ENCODE assay signal across 8 cellular contexts in the genomic region with DNA sequence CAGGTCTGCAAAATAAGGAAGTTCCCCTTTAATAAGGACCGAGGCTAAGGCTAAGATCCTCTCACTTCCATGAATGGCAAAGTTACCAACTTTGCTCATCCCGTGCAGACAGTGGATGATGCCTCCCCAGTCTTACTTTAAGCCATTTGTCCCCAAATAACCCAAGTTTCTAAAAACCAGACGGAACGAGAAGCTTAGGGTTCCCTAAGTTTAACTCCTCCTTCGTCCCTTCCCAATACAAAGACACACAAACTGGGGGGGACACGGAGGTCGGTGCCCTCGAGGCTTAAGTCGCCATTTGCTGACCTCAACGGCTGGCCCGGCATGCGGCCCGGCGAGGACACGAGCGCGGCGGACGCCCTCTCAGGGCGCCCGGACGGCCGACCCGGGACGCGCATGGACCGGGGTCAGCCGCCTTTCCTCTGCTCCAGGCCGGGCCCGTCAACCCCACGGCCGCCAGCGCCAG. TPM values are rescaled to one million over a fixed set of nuclear protein-coding genes. Genes with fewer than 3 reads are reported as not detected.
A peak's percentile ranks its signal among the peaks of the same experiment; 100 is the strongest.
DNase-seq lines count a peak whose midpoint lies in the region; FAIRE-seq and TF ChIP-seq lines count a peak whose summit lies in the region.

No MANE protein-coding gene starts in this region.

- H4K20me1 ChIP-seq in Karpas-422 (ENCODE audit: insufficient read depth, low read depth, low read length) (no peaks in the 10 kb centered on the region), endothelial cell of umbilical vein (replicated peaks; ENCODE audit: control insufficient read depth, extremely low read depth, insufficient read depth, low read length) (no peaks in the 10 kb centered on the region)

- H3K27me3 Mint-ChIP-seq in mesothelial cell of epicardium (ENCODE audit: low read depth) (no peaks in the 10 kb centered on the region), type B pancreatic cell (no peaks in the 10 kb centered on the region)

- intact Hi-C loops in endothelial cell of umbilical vein (cut with micrococcal nuclease) = loop anchor here (1.0 to 10.0 kb wide), 6 partner anchors 79 to 729 kb away; partner anchors contain the start of genes EPM2A, RAB32 and SHPRH

- FAIRE-seq in endothelial cell of umbilical vein (lab: Jason Lieb, UNC) = no peak

- H2AFZ ChIP-seq in Karpas-422 (ENCODE audit: low read length) (no peak overlapping the region), endothelial cell of umbilical vein (ENCODE audit: low read depth, low read length) (peak overlapping the region; percentile 28)

- peaks cover 49% of the 10 kb centered on the region for H3K4me1 ChIP-seq in Karpas-422 (ENCODE audit: low read length)
- H3K4me1 ChIP-seq in endothelial cell of umbilical vein (ENCODE audit: control insufficient read depth, extremely low read depth, insufficient read depth, low read length) = peaks cover 28% of the 10 kb centered on the region

- no peaks in the 10 kb centered on the region for H3K9me3 ChIP-seq in Karpas-422 (ENCODE audit: low read length)
- no peaks in the 10 kb centered on the region for H3K9me3 ChIP-seq in endothelial cell of umbilical vein (replicated peaks; ENCODE audit: control insufficient read depth, insufficient read depth, low read length)

- TF ChIP-seq CTCF in VCaP (conservative IDR thresholded peaks at IDR 0.05) (no peak), endothelial cell of umbilical vein (IDR thresholded peaks at IDR 0.05; ENCODE audit: extremely low read depth in 1 of 2, insufficient read depth in 1 of 2, low read depth in 1 of 2, low read length in 2 of 2) (no peak), mesothelial cell of epicardium (IDR thresholded peaks at IDR 0.05; ENCODE audit: unreplicated experiment) (no peak), type B pancreatic cell (conservative IDR thresholded peaks at IDR 0.05) (no peak)

- H3K9me3 Mint-ChIP-seq in mesothelial cell of epicardium (no peaks in the 10 kb centered on the region), type B pancreatic cell (no peaks in the 10 kb centered on the region)

- H3K27ac Mint-ChIP-seq in mesothelial cell of epicardium = peak overlapping the region; percentile 89
- H3K27ac Mint-ChIP-seq in type B pancreatic cell = peak overlapping the region; percentile 85

- no peaks in the 10 kb centered on the region for H3K36me3 Mint-ChIP-seq in mesothelial cell of epicardium
- H3K36me3 Mint-ChIP-seq in type B pancreatic cell = no peaks in the 10 kb centered on the region

- H3K9ac ChIP-seq in Karpas-422 (ENCODE audit: low read length) (peak overlapping the region; percentile 89), endothelial cell of umbilical vein (replicated peaks; ENCODE audit: extremely low read depth, insufficient read depth, low read length) (peak overlapping the region; percentile 93)

- peak overlapping the region; percentile 80 for H3K27ac ChIP-seq in Karpas-422 (ENCODE audit: low read length)
- peak overlapping the region; percentile 82 for H3K27ac ChIP-seq in VCaP
- peak overlapping the region; percentile 83 for H3K27ac ChIP-seq in endothelial cell of umbilical vein (ENCODE audit: insufficient read depth, low read depth, low read length)

- no TSS peak for BruUV-seq in endothelial cell of umbilical vein (replicated peaks; lab: Mats Ljungman, UMichigan)

- H3K4me1 Mint-ChIP-seq in mesothelial cell of epicardium (peaks cover 42% of the 10 kb centered on the region), type B pancreatic cell (ENCODE audit: unreplicated experiment) (peaks cover 27% of the 10 kb centered on the region)

- dilution Hi-C loops in endothelial cell of umbilical vein (cut with MboI; ENCODE audit: extremely low pct_ligation_motif_present, low sequenced_read_pairs) = no loop called here

- peaks cover 59% of the 10 kb centered on the region for H3K79me2 ChIP-seq in Karpas-422 (ENCODE audit: low read length)
- peaks cover 53% of the 10 kb centered on the region for H3K79me2 ChIP-seq in endothelial cell of umbilical vein (ENCODE audit: control insufficient read depth, insufficient read depth, low read length)

- H3K36me3 ChIP-seq in Karpas-422 (ENCODE audit: insufficient read depth, low read length) (peaks cover 19% of the 10 kb centered on the region), endothelial cell of umbilical vein (ENCODE audit: control insufficient read depth in 2 of 2, extremely low read depth in 1 of 2, insufficient read depth in 2 of 2, low read length in 2 of 2) (no peaks in the 10 kb centered on the region)

- H3K9me1 ChIP-seq in endothelial cell of umbilical vein (replicated peaks; ENCODE audit: control insufficient read depth, extremely low read depth, insufficient read depth, low read length) = no peaks in the 10 kb centered on the region

- CTCF ChIA-PET in endothelial cell of umbilical vein (lab: Charles Lee) = interaction anchor here (1.2 to 2.6 kb wide), 6 partner anchors 11 to 180 kb away, joined by 4 to 11 read pairs (median 4); partner anchors contain the start of gene EPM2A

- POLR2A ChIA-PET in endothelial cell of umbilical vein (lab: Charles Lee) = interaction anchor here (1.0 to 1.9 kb wide), 3 partner anchors 79 to 110 kb away, joined by 3 to 11 read pairs (median 3); partner anchors contain the start of gene EPM2A

- H3K4me2 ChIP-seq in Karpas-422 (ENCODE audit: low read depth, low read length, poor library complexity, severe bottlenecking) (peak overlapping the region; percentile 95), endothelial cell of umbilical vein (ENCODE audit: insufficient read depth, low read length) (peak overlapping the region; percentile 100)

- H3K4me3 ChIP-seq in Karpas-422 (ENCODE audit: low read length) = peak overlapping the region; percentile 89
- peak overlapping the region; percentile 56 to 95 (median 90) for H3K4me3 ChIP-seq in endothelial cell of umbilical vein (replicated peaks in 1 of 3; ENCODE audit: insufficient read depth in 1 of 3, low read depth in 1 of 3, low read length in 3 of 3)

- H3K9me2 ChIP-seq in Karpas-422 (replicated peaks; ENCODE audit: insufficient read depth, low read length) = no peaks in the 10 kb centered on the region

- no peaks in the 10 kb centered on the region for H3K27me3 ChIP-seq in Karpas-422 (ENCODE audit: low read length)
- H3K27me3 ChIP-seq in endothelial cell of umbilical vein (ENCODE audit: control insufficient read depth in 2 of 2, insufficient read depth in 2 of 2, low read length in 2 of 2) = no peaks in the 10 kb centered on the region

- no peak for TF ChIP-seq POLR2A in endothelial cell of umbilical vein (IDR thresholded peaks at IDR 0.05; ENCODE audit: low read depth, low read length)

- peak overlapping the region; percentile 77 for H3K4me3 Mint-ChIP-seq in mesothelial cell of epicardium
- peak overlapping the region; percentile 93 for H3K4me3 Mint-ChIP-seq in type B pancreatic cell

- DNase-seq in NK-92 treated with Interleukin-12 subunit alpha and Interleukin-12 subunit beta, amount 100 ng/mL, for 24 hours (lab: John Stamatoyannopoulos, UW) = peak; percentile 31
- DNase-seq in NK-92 (lab: John Stamatoyannopoulos, UW; ENCODE audit: unreplicated experiment) (no peak), HCEC 1CT (peak; percentile 39), Karpas-422 (peak; percentile 74), endothelial cell of umbilical vein (ENCODE audit: low read depth, low spot score) (no peak), mesothelial cell of epicardium (ENCODE audit: low spot score in 2 of 2, unreplicated experiment in 2 of 2) (peak in 1 of 2 experiments; percentile 27), type B pancreatic cell (ENCODE audit: extremely low spot score, unreplicated experiment) (no peak)

TF ChIP-seq in endothelial cell of umbilical vein, 7 proteins besides CTCF, POLR2A, EP300 and RAD21:
- no peak for TF ChIP-seq FOS (IDR thresholded peaks at IDR 0.05; ENCODE audit: borderline replicate concordance, insufficient read depth, low read length)
- TF ChIP-seq, protein P1, sequence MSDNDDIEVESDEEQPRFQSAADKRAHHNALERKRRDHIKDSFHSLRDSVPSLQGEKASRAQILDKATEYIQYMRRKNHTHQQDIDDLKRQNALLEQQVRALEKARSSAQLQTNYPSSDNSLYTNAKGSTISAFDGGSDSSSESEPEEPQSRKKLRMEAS (IDR thresholded peaks at IDR 0.05; ENCODE audit: insufficient read depth, insufficient read length) = no peak
- TF ChIP-seq GATA2 (IDR thresholded peaks at IDR 0.05; ENCODE audit: insufficient read depth, insufficient read length, low read depth, low read length) = no peak
- TF ChIP-seq JUN (IDR thresholded peaks at IDR 0.05; ENCODE audit: borderline replicate concordance, insufficient read depth, insufficient read length, low read depth) = no peak

RNA-seq across cellular contexts. Expression of gene FBXO30, which starts 0.5 kb away (rescaled TPM):
- total RNA-seq in Karpas-422 (2014; rRNA removed; shearing (Covaris generic); ENCODE audit: low replicate concordance) = 14.2 and 30.6 TPM in 2 replicates
- 10.4 and 11.1 TPM in 2 replicates for total RNA-seq in endothelial cell of umbilical vein
- 2.0 and 3.3 TPM in 2 replicates for polyA plus RNA-seq in endothelial cell of umbilical vein
- 3.5 and 3.6 TPM in 2 replicates for polyA plus RNA-seq in endothelial cell of umbilical vein (2011; cell fraction: cytosol; rRNA removed)
- 6.7 and 7.7 TPM in 2 replicates for polyA plus RNA-seq in endothelial cell of umbilical vein (2011; cell fraction: nucleus; rRNA removed)
- polyA plus RNA-seq in endothelial cell of umbilical vein (2012) = 8.1 and 9.4 TPM in 2 replicates
- 11.6 and 12.7 TPM in 2 replicates for polyA minus RNA-seq in endothelial cell of umbilical vein
- 4.4 TPM for polyA minus RNA-seq in endothelial cell of umbilical vein (2011; cell fraction: cytosol; rRNA and poly(A)+ RNA removed)
- 23.1 and 30.6 TPM in 2 replicates for polyA minus RNA-seq in endothelial cell of umbilical vein (2011; cell fraction: nucleus; rRNA and poly(A)+ RNA removed)
- 8.6 to 9.2 TPM (median 9.1 TPM) in 3 replicates for total RNA-seq in mesothelial cell of epicardium
- total RNA-seq in type B pancreatic cell (ENCODE audit: low replicate concordance) = 8.3 and 11.6 TPM in 2 replicates

Comparison
In these comparisons a context has a peak if more than half of its experiments do, and no peak if none do; other contexts are left out.
1. DNase-seq: peak in NK-92 treated with Interleukin-12 subunit alpha and Interleukin-12 subunit beta, amount 100 ng/mL, for 24 hours (single experiment), HCEC 1CT (single experiment) and Karpas-422 (single experiment); none in NK-92 (single experiment), endothelial cell of umbilical vein (single experiment) and type B pancreatic cell (single experiment).
2. Peak in every context shown above with its lines, with median percentiles within 50 percentile points of each other: H3K27ac ChIP-seq.